ENCODE assay signal across 31 cellular contexts in genomic region chr11:96642584-96642983, GRCh38.
"Had no signal": no experiment of that assay in that cellular context is flagged by ENCODE, and none has a peak within 500 bp of the region (broad histone marks: within the 10 kb centered on the region; RNA-seq: fewer than 3 reads in every experiment).

No MANE protein-coding gene starts in this region.

- H3K4me3 ChIP-seq: ascending aorta, cardiac muscle cell, MG63, PC-9, SK-N-MC had no signal

- H3K27me3 ChIP-seq: ascending aorta, cardiac muscle cell, MG63 had no signal

- H3K27ac ChIP-seq: ascending aorta, cardiac muscle cell, PC-9, RWPE1, SK-N-MC, WERI-Rb-1 had no signal

- ATAC-seq: activated CD8-positive, alpha-beta T cell treated with anti-CD3 and anti-CD28 coated beads for 36 hours had no signal

- H3K4me3 Mint-ChIP-seq: activated CD4-positive, alpha-beta T cell treated with anti-CD3 and anti-CD28 coated beads, Interleukin-2, amount 10 ng/mL, durations not matched to agents 24 days and 14 days; activated CD8-positive, alpha-beta T cell treated with anti-CD3 and anti-CD28 coated beads for 36 hours; activated naive CD4-positive, alpha-beta T cell treated with anti-CD3 and anti-CD28 coated beads, Interleukin-2, amount 50 U/mL, for 24 hours; activated naive CD8-positive, alpha-beta T cell treated with anti-CD3 and anti-CD28 coated beads, Interleukin-2, amount 10 ng/mL, durations not matched to agents 7 days and 5 days; activated T-cell treated with anti-CD3 and anti-CD28 coated beads, Interleukin-2, amount 50 U/mL, for 24 hours; central memory CD8-positive, alpha-beta T cell had no signal

- H3K27me3 Mint-ChIP-seq: activated CD4-positive, alpha-beta T cell treated with anti-CD3 and anti-CD28 coated beads, Interleukin-2, amount 10 ng/mL, durations not matched to agents 24 days and 14 days; activated naive CD8-positive, alpha-beta T cell treated with anti-CD3 and anti-CD28 coated beads, Interleukin-2, amount 10 ng/mL, durations not matched to agents 7 days and 5 days; activated T-cell treated with anti-CD3 and anti-CD28 coated beads, Interleukin-2, amount 50 U/mL, for 24 hours; central memory CD8-positive, alpha-beta T cell had no signal

- H3K4me2 ChIP-seq: PC-9 had no signal

- H3K36me3 Mint-ChIP-seq: activated naive CD4-positive, alpha-beta T cell treated with anti-CD3 and anti-CD28 coated beads, Interleukin-2, amount 50 U/mL, for 24 hours; activated naive CD8-positive, alpha-beta T cell treated with anti-CD3 and anti-CD28 coated beads, Interleukin-2, amount 10 ng/mL, durations not matched to agents 7 days and 5 days had no signal

- DNase-seq: activated CD4-positive, alpha-beta T cell treated with anti-CD3 and anti-CD28 coated beads, Interleukin-2, amount 10 ng/mL, durations not matched to agents 24 days and 14 days; activated CD4-positive, alpha-beta T cell treated with anti-CD3 and anti-CD28 coated beads, Interleukin-2, amount 50 U/mL, for 4 hours; activated CD8-positive, alpha-beta T cell treated with anti-CD3 and anti-CD28 coated beads for 36 hours; activated gamma-delta T cell; activated naive CD4-positive, alpha-beta T cell treated with Interleukin-2 at 50 U/mL for 16 hours; activated naive CD8-positive, alpha-beta T cell treated with anti-CD3 and anti-CD28 coated beads, Interleukin-2, amount 10 ng/mL, durations not matched to agents 7 days and 5 days; activated T-cell treated with anti-CD3 and anti-CD28 coated beads, Interleukin-2, amount 50 U/mL, for 24 hours; amygdala; Kasumi-1; MG63; NCI-H1048; NCI-H1105 treated with DMSO at 0.1 percent for 48 hours; NCI-H1436; NCI-H1694; NCI-H1930; NCI-H2081 treated with DMSO at 0.1 percent for 48 hours; NCI-H345; NCI-H524 treated with DMSO at 0.1 percent for 48 hours; NCI-H748 treated with DMSO at 0.1 percent for 48 hours; NK-92 treated with Interleukin-12 subunit alpha and Interleukin-12 subunit beta, amount 100 ng/mL, for 24 hours; PC-9; Right ventricle myocardium superior; T1000; WERI-Rb-1 had no signal

- H3K9me3 Mint-ChIP-seq: activated CD4-positive, alpha-beta T cell treated with anti-CD3 and anti-CD28 coated beads, Interleukin-2, amount 10 ng/mL, durations not matched to agents 24 days and 14 days; activated naive CD8-positive, alpha-beta T cell treated with anti-CD3 and anti-CD28 coated beads, Interleukin-2, amount 10 ng/mL, durations not matched to agents 7 days and 5 days; activated T-helper 2 cell treated with anti-CD3 and anti-CD28 coated beads, Interferon-gamma antibody, Interleukin-2, Interleukin-4, amounts not matched to agents 10 μg/mL and 5 μg/mL and 100 μg/mL, durations not matched to agents 14 hours and 24 hours and 36 hours had no signal

- H3K27ac Mint-ChIP-seq: activated CD4-positive, alpha-beta T cell treated with anti-CD3 and anti-CD28 coated beads, Interleukin-2, amount 10 ng/mL, durations not matched to agents 24 days and 14 days; activated CD8-positive, alpha-beta T cell treated with anti-CD3 and anti-CD28 coated beads for 36 hours; activated naive CD4-positive, alpha-beta T cell treated with anti-CD3 and anti-CD28 coated beads, Interleukin-2, amount 50 U/mL, for 24 hours; activated naive CD8-positive, alpha-beta T cell treated with anti-CD3 and anti-CD28 coated beads, Interleukin-2, amount 10 ng/mL, durations not matched to agents 7 days and 5 days; activated T-cell treated with anti-CD3 and anti-CD28 coated beads, Interleukin-2, amount 50 U/mL, for 24 hours; activated T-helper 2 cell treated with anti-CD3 and anti-CD28 coated beads, Interferon-gamma antibody, Interleukin-2, Interleukin-4, amounts not matched to agents 10 μg/mL and 5 μg/mL and 100 μg/mL, durations not matched to agents 14 hours and 24 hours and 36 hours had no signal

- H3K4me1 Mint-ChIP-seq: activated CD4-positive, alpha-beta T cell treated with anti-CD3 and anti-CD28 coated beads, Interleukin-2, amount 10 ng/mL, durations not matched to agents 24 days and 14 days; activated naive CD4-positive, alpha-beta T cell treated with anti-CD3 and anti-CD28 coated beads, Interleukin-2, amount 50 U/mL, for 24 hours; activated naive CD8-positive, alpha-beta T cell treated with anti-CD3 and anti-CD28 coated beads, Interleukin-2, amount 10 ng/mL, durations not matched to agents 7 days and 5 days; central memory CD8-positive, alpha-beta T cell had no signal

- H3K9me3 ChIP-seq: ascending aorta, MG63 had no signal

- H2AFZ ChIP-seq: PC-9 had no signal

- H3K36me3 ChIP-seq: ascending aorta, cardiac muscle cell, MG63, WERI-Rb-1 had no signal
